In the genomic region with DNA sequence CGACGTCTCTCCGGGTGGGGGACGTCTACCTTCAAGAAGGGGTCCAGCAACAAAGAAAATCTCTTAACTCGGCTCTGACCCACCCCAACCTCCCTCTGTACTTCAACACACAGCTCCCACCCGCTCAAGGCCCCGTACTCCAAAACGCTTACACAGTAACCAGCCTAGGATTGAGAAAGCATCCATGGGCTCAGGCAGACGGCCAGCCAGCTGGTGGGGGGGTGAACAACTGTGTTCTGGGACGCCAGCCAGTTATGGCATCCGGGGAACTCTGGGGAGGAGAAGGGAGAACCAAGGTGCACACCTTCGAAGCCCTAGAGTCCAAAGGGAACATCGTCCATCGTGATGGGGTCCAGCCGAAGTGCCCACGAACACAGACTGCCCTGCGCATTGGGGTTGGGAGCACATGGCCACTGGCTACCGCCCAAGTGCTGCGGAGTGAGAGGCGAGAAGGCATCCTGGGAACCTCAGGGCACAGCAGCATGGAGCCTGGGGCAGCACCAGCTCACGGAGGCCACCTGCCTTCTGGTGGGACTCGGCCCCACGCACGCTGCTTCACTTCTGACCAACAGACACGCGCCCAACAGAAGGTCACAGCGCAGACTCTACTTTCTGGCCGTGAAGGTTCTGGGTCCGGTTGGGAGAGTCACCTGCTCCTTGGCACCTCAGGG, we compare ENCODE assay signal across 8 cellular contexts. TPM values are rescaled to one million over a fixed set of nuclear protein-coding genes. Genes with fewer than 3 reads are reported as not detected.
DNase-seq lines count a peak whose midpoint lies in the region; ATAC-seq, FAIRE-seq and TF ChIP-seq lines count a peak whose summit lies in the region.

No MANE protein-coding gene starts in this region.

- H3F3A ChIP-seq in smooth muscle cell (ENCODE audit: low read depth), result peaks cover 55% of the 10 kb centered on the region

- WGBS in smooth muscle cell (ENCODE audit: low lambda C conversion rate), result 91% methylated on average over 29 of the region's 29 CpGs

- no peak overlapping the region for H3K4me3 Mint-ChIP-seq in activated T-helper 2 cell treated with anti-CD3 and anti-CD28 coated beads, Interferon-gamma antibody, Interleukin-2, Interleukin-4, amounts not matched to agents 10 μg/mL and 5 μg/mL and 100 μg/mL, durations not matched to agents 14 hours and 24 hours and 36 hours (ENCODE audit: low read depth)

- H4K20me1 ChIP-seq in smooth muscle cell (ENCODE audit: low read depth), result peaks cover 100% of the 10 kb centered on the region

- no peak overlapping the region for H2AFZ ChIP-seq in smooth muscle cell (ENCODE audit: low read depth)

- no peak overlapping the region for H3K4me2 ChIP-seq in smooth muscle cell

- peak; percentile 30 to 45 for ATAC-seq in left cardiac atrium

- peaks cover 19% of the 10 kb centered on the region for H3K4me1 Mint-ChIP-seq in activated T-helper 2 cell treated with anti-CD3 and anti-CD28 coated beads, Interferon-gamma antibody, Interleukin-2, Interleukin-4, amounts not matched to agents 10 μg/mL and 5 μg/mL and 100 μg/mL, durations not matched to agents 14 hours and 24 hours and 36 hours (ENCODE audit: low read depth)

- H3K36me3 ChIP-seq in adipocyte (ENCODE audit: control insufficient read depth, insufficient read depth, low read length, severe bottlenecking) (peaks cover 58% of the 10 kb centered on the region), smooth muscle cell (ENCODE audit: low read depth) (peaks cover 7% of the 10 kb centered on the region)

- H3K79me2 ChIP-seq in smooth muscle cell (ENCODE audit: low read depth), result peaks cover 12% of the 10 kb centered on the region

- H3K27me3 ChIP-seq in adipocyte (replicated peaks; ENCODE audit: control insufficient read depth, insufficient read depth, low read length), result no peaks in the 10 kb centered on the region
- no peaks in the 10 kb centered on the region for H3K27me3 ChIP-seq in smooth muscle cell (ENCODE audit: low read depth)

- DNase-seq in GM12891 (ENCODE audit: insufficient read length, low spot score) (no peak), adipocyte (ENCODE audit: low read depth) (peak; percentile 88), left cardiac atrium (peak; percentile 83), smooth muscle cell (lab: John Stamatoyannopoulos, UW; ENCODE audit: unreplicated experiment) (no peak)
- DNase-seq in activated T-helper 2 cell treated with anti-CD3 and anti-CD28 coated beads, Interferon-gamma antibody, Interleukin-2, Interleukin-4, amounts not matched to agents 10 μg/mL and 5 μg/mL and 100 μg/mL, durations not matched to agents 14 hours and 24 hours and 36 hours (ENCODE audit: low spot score), result no peak
- DNase-seq in activated CD4-positive, alpha-beta T cell treated with anti-CD3 and anti-CD28 coated beads for 48 hours, result no peak
- DNase-seq in activated naive CD4-positive, alpha-beta T cell (lab: John Stamatoyannopoulos, UW), result no peak
- no peak for DNase-seq in activated CD4-positive, alpha-beta T cell treated with anti-CD3 and anti-CD28 coated beads for 1 hour

- H3K9ac ChIP-seq in adipocyte (ENCODE audit: low read length) (peak overlapping the region; percentile 40), smooth muscle cell (ENCODE audit: low read depth) (no peak overlapping the region)

- no peak for TF ChIP-seq CTCF in smooth muscle cell (IDR thresholded peaks at IDR 0.05; ENCODE audit: borderline replicate concordance, insufficient read depth, poor library complexity, severe bottlenecking)

- H3K27me3 Mint-ChIP-seq in activated T-helper 2 cell treated with anti-CD3 and anti-CD28 coated beads, Interferon-gamma antibody, Interleukin-2, Interleukin-4, amounts not matched to agents 10 μg/mL and 5 μg/mL and 100 μg/mL, durations not matched to agents 14 hours and 24 hours and 36 hours (ENCODE audit: low read depth), result no peaks in the 10 kb centered on the region

- no peaks in the 10 kb centered on the region for H3K9me3 Mint-ChIP-seq in activated T-helper 2 cell treated with anti-CD3 and anti-CD28 coated beads, Interferon-gamma antibody, Interleukin-2, Interleukin-4, amounts not matched to agents 10 μg/mL and 5 μg/mL and 100 μg/mL, durations not matched to agents 14 hours and 24 hours and 36 hours

- H3K27ac ChIP-seq in smooth muscle cell (ENCODE audit: low read depth), result peak overlapping the region; percentile 54

- H3K4me1 ChIP-seq in adipocyte (ENCODE audit: control insufficient read depth, insufficient read depth, low read length) (peaks cover 58% of the 10 kb centered on the region), smooth muscle cell (ENCODE audit: low read depth) (no peaks in the 10 kb centered on the region)

- peak; percentile 62 for TF ChIP-seq POLR2A in GM12891 (IDR thresholded peaks at IDR 0.05; ENCODE audit: low read depth, low read length)

- H3K27ac Mint-ChIP-seq in activated T-helper 2 cell treated with anti-CD3 and anti-CD28 coated beads, Interferon-gamma antibody, Interleukin-2, Interleukin-4, amounts not matched to agents 10 μg/mL and 5 μg/mL and 100 μg/mL, durations not matched to agents 14 hours and 24 hours and 36 hours, result no peak overlapping the region

- no peaks in the 10 kb centered on the region for H3K9me3 ChIP-seq in adipocyte (ENCODE audit: control insufficient read depth, low read length)
- no peaks in the 10 kb centered on the region for H3K9me3 ChIP-seq in smooth muscle cell (replicated peaks; ENCODE audit: low read depth)

- intact Hi-C loops in left cardiac atrium (cut with DNase I), result loop anchor here in 1 of 2 donors (10.0 kb wide), 1 partner anchor 52 kb away; no protein-coding TSS in a partner anchor
- intact Hi-C loops in activated T-helper 2 cell treated with anti-CD3 and anti-CD28 coated beads, Interferon-gamma antibody, Interleukin-2, Interleukin-4, amounts not matched to agents 10 μg/mL and 5 μg/mL and 100 μg/mL, durations not matched to agents 14 hours and 24 hours and 36 hours (cut with micrococcal nuclease), result loop anchor here (5.0 kb wide), 1 partner anchor 79 kb away; no protein-coding TSS in a partner anchor

- peaks cover 68% of the 10 kb centered on the region for H3K36me3 Mint-ChIP-seq in activated T-helper 2 cell treated with anti-CD3 and anti-CD28 coated beads, Interferon-gamma antibody, Interleukin-2, Interleukin-4, amounts not matched to agents 10 μg/mL and 5 μg/mL and 100 μg/mL, durations not matched to agents 14 hours and 24 hours and 36 hours (ENCODE audit: low read depth)

- no peak overlapping the region for H3K4me3 ChIP-seq in adipocyte (ENCODE audit: low read length)
- H3K4me3 ChIP-seq in smooth muscle cell, result no peak overlapping the region

- FAIRE-seq in GM12891 (lab: Jason Lieb, UNC), result no peak

TF ChIP-seq in GM12891, 5 proteins besides CTCF, POLR2A, EP300 and RAD21:
- no peak for TF ChIP-seq POU2F2 (IDR thresholded peaks at IDR 0.05; ENCODE audit: low read depth, low read length)
- TF ChIP-seq PAX5 (IDR thresholded peaks at IDR 0.05; ENCODE audit: insufficient read depth, low read length, severe bottlenecking), result no peak
- no peak for TF ChIP-seq SPI1 (IDR thresholded peaks at IDR 0.05; ENCODE audit: low read depth, low read length)
- TF ChIP-seq TAF1 (IDR thresholded peaks at IDR 0.05; ENCODE audit: low read depth, low read length), result no peak
- peak; percentile 15; the same call in 1 of the 2 replicates for TF ChIP-seq POLR2AphosphoS5 (IDR thresholded peaks at IDR 0.05; ENCODE audit: low read depth, low read length)

RNA-seq across cellular contexts. Expression of a gene that starts 14.3 kb away (rescaled TPM):
- 92.3 TPM for polyA plus RNA-seq in GM12891 (2012; ENCODE audit: low read depth, missing spikeins)
- total RNA-seq in left cardiac atrium (10 to 100 TPM; 18.4 to 35.7 TPM), smooth muscle cell (151 and 180 TPM in 2 replicates)
- polyA plus RNA-seq in smooth muscle cell, result 83.3 and 96.1 TPM in 2 replicates
- total RNA-seq in activated T-helper 2 cell treated with anti-CD3 and anti-CD28 coated beads, Interferon-gamma antibody, Interleukin-2, Interleukin-4, amounts not matched to agents 10 μg/mL and 5 μg/mL and 100 μg/mL, durations not matched to agents 14 hours and 24 hours and 36 hours, result 187 and 200 TPM in 2 replicates

RNA-seq across cellular contexts. Expression of a gene that starts 30.4 kb away (rescaled TPM):
- polyA plus RNA-seq in GM12891 (2012; ENCODE audit: low read depth, missing spikeins), result 60.6 TPM
- total RNA-seq in left cardiac atrium (10 to 100 TPM; 63.6 to 88.2 TPM), smooth muscle cell (51.6 and 75.3 TPM in 2 replicates)
- 135 and 172 TPM in 2 replicates for polyA plus RNA-seq in smooth muscle cell
- 139 and 151 TPM in 2 replicates for total RNA-seq in activated T-helper 2 cell treated with anti-CD3 and anti-CD28 coated beads, Interferon-gamma antibody, Interleukin-2, Interleukin-4, amounts not matched to agents 10 μg/mL and 5 μg/mL and 100 μg/mL, durations not matched to agents 14 hours and 24 hours and 36 hours

RNA-seq across cellular contexts. Expression of a gene that starts 30.5 kb away (rescaled TPM):
- polyA plus RNA-seq in GM12891 (2012; ENCODE audit: low read depth, missing spikeins), result 62.4 TPM
- total RNA-seq in left cardiac atrium (10 to 100 TPM; 11.9 to 17.2 TPM), smooth muscle cell (11.4 and 18.3 TPM in 2 replicates)
- 23.1 and 34.6 TPM in 2 replicates for polyA plus RNA-seq in smooth muscle cell
- total RNA-seq in activated T-helper 2 cell treated with anti-CD3 and anti-CD28 coated beads, Interferon-gamma antibody, Interleukin-2, Interleukin-4, amounts not matched to agents 10 μg/mL and 5 μg/mL and 100 μg/mL, durations not matched to agents 14 hours and 24 hours and 36 hours, result 51.7 and 53.1 TPM in 2 replicates

Comparison
In these comparisons a context has a peak if more than half of its experiments do, and no peak if none do; other contexts are left out.
1. DNase-seq: peak in adipocyte (single experiment) and left cardiac atrium (single experiment); none in GM12891 (single experiment), smooth muscle cell (single experiment), activated T-helper 2 cell treated with anti-CD3 and anti-CD28 coated beads, Interferon-gamma antibody, Interleukin-2, Interleukin-4, amounts not matched to agents 10 μg/mL and 5 μg/mL and 100 μg/mL, durations not matched to agents 14 hours and 24 hours and 36 hours (single experiment), activated CD4-positive, alpha-beta T cell treated with anti-CD3 and anti-CD28 coated beads for 48 hours (single experiment), activated naive CD4-positive, alpha-beta T cell (0 of 4) and activated CD4-positive, alpha-beta T cell treated with anti-CD3 and anti-CD28 coated beads for 1 hour (single experiment).